In genomic region chr12:65742481-65742971, GRCh38 we compare ENCODE assay signal across 9 cellular contexts.
DNase-seq lines count a peak whose midpoint lies in the region; ATAC-seq and TF ChIP-seq lines count a peak whose summit lies in the region.
"Had no signal": no experiment of that assay in that cellular context is flagged by ENCODE, and none has a peak within 500 bp of the region (broad histone marks: within the 10 kb centered on the region; RNA-seq: fewer than 3 reads in every experiment).

No MANE protein-coding gene starts in this region.

- no peaks in the 10 kb centered on the region for H3K9me3 Mint-ChIP-seq in natural killer cell

- peaks cover 4% of the 10 kb centered on the region for H3K79me2 ChIP-seq in ACC112 (ENCODE audit: control insufficient read depth, insufficient read depth, low read length, unreplicated experiment)

- no peaks in the 10 kb centered on the region for H3K36me3 Mint-ChIP-seq in natural killer cell
- H3K36me3 Mint-ChIP-seq: IgD-negative memory B cell had no signal

- no peaks in the 10 kb centered on the region for H3K27me3 ChIP-seq in ACC112 (ENCODE audit: insufficient read depth, low read length)

- peaks cover 18 to 34% of the 10 kb centered on the region in 2 donors for H3K27me3 Mint-ChIP-seq in natural killer cell (ENCODE audit: low read depth in 2 of 2)

- H3K4me3 Mint-ChIP-seq in natural killer cell: peak overlapping the region; percentile 83

- H3K27ac ChIP-seq in ACC112 (ENCODE audit: low read depth, low read length): peak overlapping the region; percentile 45

- peaks cover 12% of the 10 kb centered on the region for H3K4me1 ChIP-seq in ACC112 (ENCODE audit: control insufficient read depth, insufficient read depth, low read length, unreplicated experiment)

- peak overlapping the region; percentile 76 for H3K4me3 ChIP-seq in ACC112 (ENCODE audit: low read depth, low read length)
- H3K4me3 ChIP-seq in epithelial cell of esophagus (ENCODE audit: low read length): peak overlapping the region; percentile 71

- no peaks in the 10 kb centered on the region for H3K36me3 ChIP-seq in ACC112 (ENCODE audit: insufficient read depth, low read length)

- intact Hi-C loops in natural killer cell (cut with micrococcal nuclease): no loop called here

- peak overlapping the region in 1 of 2 donors; percentile 70 for H3K27ac Mint-ChIP-seq in natural killer cell
- H3K27ac Mint-ChIP-seq: IgD-negative memory B cell had no signal

- no peak for TF ChIP-seq CTCF in epithelial cell of esophagus (IDR thresholded peaks at IDR 0.05; ENCODE audit: insufficient read depth, low read depth, low read length, missing control alignments)
- TF ChIP-seq CTCF in natural killer cell (IDR thresholded peaks at IDR 0.05): no peak

- ATAC-seq in natural killer cell (no peak), HG03469 (IDR thresholded peaks at IDR 0.05; ENCODE audit: unreplicated experiment) (no peak)

- DNase-seq in NCI-H82 treated with DMSO at 0.1 percent for 48 hours (lab: John Stamatoyannopoulos, UW; ENCODE audit: unreplicated experiment): peak; percentile 67
- peak; percentile 21 for DNase-seq in epithelial cell of esophagus (ENCODE audit: low read depth)
- DNase-seq in natural killer cell: no peak
- no peak for DNase-seq in NCI-H146 treated with DMSO at 0.1 percent for 48 hours (lab: John Stamatoyannopoulos, UW; ENCODE audit: unreplicated experiment)
- DNase-seq in SKM-1 (lab: John Stamatoyannopoulos, UW; ENCODE audit: unreplicated experiment): no peak
- DNase-seq in A172 (ENCODE audit: low spot score): no peak

- peaks cover 16 to 23% of the 10 kb centered on the region in 2 donors for H3K4me1 Mint-ChIP-seq in natural killer cell

- peak overlapping the region; percentile 9 for H2AFZ ChIP-seq in ACC112 (ENCODE audit: low read length, unreplicated experiment)

Comparison
In these comparisons a context has a peak if more than half of its experiments do, and no peak if none do; other contexts are left out.
1. DNase-seq: peak in NCI-H82 treated with DMSO at 0.1 percent for 48 hours (single experiment) and epithelial cell of esophagus (single experiment); none in natural killer cell (single experiment), NCI-H146 treated with DMSO at 0.1 percent for 48 hours (single experiment), SKM-1 (single experiment) and A172 (single experiment).